ENCODE assay signal across 24 cellular contexts in the genomic region with DNA sequence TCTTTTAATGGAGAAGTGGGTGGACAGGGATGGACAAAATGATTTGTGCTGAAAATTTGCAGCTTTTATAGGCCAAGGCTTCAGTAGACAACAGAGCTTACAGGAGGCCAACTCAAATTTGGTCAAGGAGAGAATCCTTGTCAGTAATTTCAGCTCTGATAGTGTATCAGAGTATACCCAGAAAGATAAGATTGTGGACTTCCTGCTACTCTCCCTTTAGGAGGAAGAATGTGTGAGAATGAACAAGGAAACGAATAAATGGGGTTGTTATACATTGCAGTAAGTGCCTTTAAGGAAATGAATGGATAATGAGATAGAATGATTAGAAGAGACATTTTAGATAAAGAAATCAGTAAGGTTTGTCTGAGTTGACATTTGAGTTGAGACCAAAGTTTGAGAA.
"Had no signal": no experiment of that assay in that cellular context is flagged by ENCODE, and none has a peak within 500 bp of the region (broad histone marks: within the 10 kb centered on the region; RNA-seq: fewer than 3 reads in every experiment).

No MANE protein-coding gene starts in this region.

- H3K9me3 ChIP-seq: breast epithelium, gastroesophageal sphincter, heart right ventricle, lower lobe of right lung, upper lobe of right lung had no signal

- H3K9me3 Mint-ChIP-seq: activated CD4-positive, alpha-beta T cell treated with anti-CD3 and anti-CD28 coated beads, Interleukin-2, amount 10 ng/mL, durations not matched to agents 24 days and 14 days; activated CD8-positive, alpha-beta T cell treated with anti-CD3 and anti-CD28 coated beads for 36 hours; activated T-helper 17 cell treated with anti-CD3 and anti-CD28 coated beads, Interleukin-2, amount 50 U/mL, for 72 hours; nephron had no signal

- H3K79me2 ChIP-seq: parathyroid adenoma had no signal

- H3K9ac ChIP-seq: parathyroid adenoma had no signal

- H3K4me1 Mint-ChIP-seq: activated CD4-positive, alpha-beta T cell treated with anti-CD3 and anti-CD28 coated beads, Interleukin-2, amount 10 ng/mL, durations not matched to agents 24 days and 14 days; activated CD8-positive, alpha-beta memory T cell treated with anti-CD3 and anti-CD28 coated beads, Interleukin-2, amount 10 ng/mL, durations not matched to agents 7 days and 5 days; nephron had no signal

- H3K4me3 ChIP-seq: breast epithelium, coronary artery, gastroesophageal sphincter, heart right ventricle, lower lobe of right lung, SK-N-MC, upper lobe of right lung had no signal

- H3K27me3 Mint-ChIP-seq: activated CD4-positive, alpha-beta T cell treated with anti-CD3 and anti-CD28 coated beads, Interleukin-2, amount 10 ng/mL, durations not matched to agents 24 days and 14 days; activated CD8-positive, alpha-beta memory T cell treated with anti-CD3 and anti-CD28 coated beads, Interleukin-2, amount 10 ng/mL, durations not matched to agents 7 days and 5 days; activated CD8-positive, alpha-beta T cell treated with anti-CD3 and anti-CD28 coated beads for 36 hours; activated naive CD8-positive, alpha-beta T cell; activated T-helper 17 cell treated with anti-CD3 and anti-CD28 coated beads, Interleukin-2, amount 50 U/mL, for 72 hours had no signal

- ATAC-seq: activated CD8-positive, alpha-beta memory T cell treated with anti-CD3 and anti-CD28 coated beads, Interleukin-2, amount 10 ng/mL, durations not matched to agents 7 days and 5 days; activated CD8-positive, alpha-beta T cell treated with anti-CD3 and anti-CD28 coated beads for 36 hours; activated T-helper 17 cell treated with anti-CD3 and anti-CD28 coated beads, Interleukin-2, amount 50 U/mL, for 72 hours; gastroesophageal sphincter; heart right ventricle; right cardiac atrium; stimulated activated naive CD8-positive, alpha-beta T cell treated with anti-CD3 and anti-CD28 coated beads, Interleukin-15, Interleukin-2, amounts not matched to agents 100 U/mL and 50 U/mL, for 24 hours had no signal

- H3K36me3 ChIP-seq: breast epithelium had no signal

- DNase-seq: activated CD4-positive, alpha-beta T cell treated with anti-CD3 and anti-CD28 coated beads, Interleukin-2, amount 10 ng/mL, durations not matched to agents 24 days and 14 days; activated CD4-positive, CD25-positive, alpha-beta regulatory T cell; activated CD8-positive, alpha-beta memory T cell treated with anti-CD3 and anti-CD28 coated beads, Interleukin-2, amount 10 ng/mL, durations not matched to agents 7 days and 5 days; activated CD8-positive, alpha-beta T cell treated with anti-CD3 and anti-CD28 coated beads for 36 hours; amniotic stem cell; cerebellar nuclear complex; heart right ventricle; lower lobe of right lung; right cardiac atrium; stimulated activated CD4-positive, alpha-beta T cell treated with anti-CD3 and anti-CD28 coated beads, Interleukin-4, amount 100 ng/mL, for 4 hours; stimulated activated naive CD8-positive, alpha-beta T cell treated with anti-CD3 and anti-CD28 coated beads, Interleukin-15, Interleukin-2, amounts not matched to agents 100 U/mL and 50 U/mL, for 24 hours; SW 1271; T-helper 2 cell; upper lobe of right lung had no signal

- H2AFZ ChIP-seq: parathyroid adenoma had no signal

- H3K4me3 Mint-ChIP-seq: activated CD4-positive, alpha-beta T cell treated with anti-CD3 and anti-CD28 coated beads, Interleukin-2, amount 10 ng/mL, durations not matched to agents 24 days and 14 days; activated CD8-positive, alpha-beta memory T cell treated with anti-CD3 and anti-CD28 coated beads, Interleukin-2, amount 10 ng/mL, durations not matched to agents 7 days and 5 days; activated CD8-positive, alpha-beta T cell treated with anti-CD3 and anti-CD28 coated beads for 36 hours; activated naive CD8-positive, alpha-beta T cell; activated T-helper 17 cell treated with anti-CD3 and anti-CD28 coated beads, Interleukin-2, amount 50 U/mL, for 72 hours; mesothelial cell of epicardium; nephron had no signal

- H3K27ac ChIP-seq: breast epithelium, coronary artery, epithelial cell of prostate, gastroesophageal sphincter, heart right ventricle, lower lobe of right lung, parathyroid adenoma, SK-N-MC, upper lobe of right lung had no signal

- H3K27me3 ChIP-seq: breast epithelium, gastroesophageal sphincter, heart right ventricle, upper lobe of right lung had no signal

- H3K4me1 ChIP-seq: breast epithelium, lower lobe of right lung, upper lobe of right lung had no signal

- H3K27ac Mint-ChIP-seq: activated CD4-positive, alpha-beta T cell treated with anti-CD3 and anti-CD28 coated beads, Interleukin-2, amount 10 ng/mL, durations not matched to agents 24 days and 14 days; activated CD8-positive, alpha-beta memory T cell treated with anti-CD3 and anti-CD28 coated beads, Interleukin-2, amount 10 ng/mL, durations not matched to agents 7 days and 5 days; activated CD8-positive, alpha-beta T cell treated with anti-CD3 and anti-CD28 coated beads for 36 hours; activated naive CD8-positive, alpha-beta T cell; activated T-helper 17 cell treated with anti-CD3 and anti-CD28 coated beads, Interleukin-2, amount 50 U/mL, for 72 hours; mesothelial cell of epicardium had no signal
